ENCODE assay signal across 23 cellular contexts in the genomic region with DNA sequence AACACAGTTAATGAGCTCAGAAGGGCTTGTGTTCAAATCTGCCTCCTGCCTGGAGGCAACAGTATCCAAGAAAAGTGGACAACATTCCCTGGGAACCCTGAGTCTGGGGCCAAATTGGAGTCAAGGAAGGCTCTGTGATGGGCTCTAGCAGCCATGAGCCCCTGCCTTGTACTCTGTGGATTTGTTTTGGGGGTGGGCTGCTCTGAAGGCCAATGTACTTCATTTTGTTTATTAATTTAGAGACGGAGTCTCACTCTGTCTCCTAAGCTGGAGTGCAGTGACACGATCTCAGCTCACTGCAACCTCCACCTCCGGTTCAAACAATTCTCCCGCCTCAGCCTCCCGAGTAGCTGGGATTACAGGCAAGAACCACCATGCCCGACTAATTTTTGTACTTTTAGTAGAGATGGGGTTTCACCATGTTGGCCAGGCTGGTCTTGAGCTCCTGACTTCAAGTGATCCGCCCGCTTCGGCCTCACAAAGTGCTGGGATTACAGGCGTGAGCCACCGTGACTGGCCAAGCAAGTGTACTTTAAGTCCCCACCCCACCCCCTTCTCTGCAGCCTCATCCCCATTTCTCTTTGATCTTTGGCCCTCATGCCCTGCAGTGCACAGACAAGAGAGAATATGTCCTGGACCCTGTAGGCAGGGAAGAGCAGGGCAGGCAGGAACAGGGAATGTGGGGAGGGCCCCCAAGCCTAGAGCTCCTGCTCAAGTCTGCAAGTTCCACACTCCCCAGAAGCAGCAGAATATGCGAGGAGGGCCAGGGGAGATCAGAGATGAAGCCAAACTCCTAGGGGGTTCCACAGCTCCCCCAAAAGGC. TPM values are rescaled to one million over a fixed set of nuclear protein-coding genes. Genes with fewer than 3 reads are reported as not detected.
DNase-seq lines count a peak whose midpoint lies in the region; ATAC-seq, FAIRE-seq and TF ChIP-seq lines count a peak whose summit lies in the region.
"Had no signal": no experiment of that assay in that cellular context is flagged by ENCODE, and none has a peak within 500 bp of the region (broad histone marks: within the 10 kb centered on the region; RNA-seq: fewer than 3 reads in every experiment).

No MANE protein-coding gene starts in this region.

- H3K4ac ChIP-seq in IMR-90 (ENCODE audit: low read depth, low read length): peak overlapping the region; percentile 98

- H3K4me2 ChIP-seq in IMR-90 (ENCODE audit: low read depth, low read length) (no peak overlapping the region), K562 (ENCODE audit: insufficient read depth, low read length) (peak overlapping the region; percentile 40; the same call in 1 of the 2 replicates)

- peak overlapping the region; percentile 25 to 55 (median 28) for H3K27ac Mint-ChIP-seq in nephron
- H3K27ac Mint-ChIP-seq: activated naive CD8-positive, alpha-beta T cell; effector memory CD8-positive, alpha-beta T cell; immature natural killer cell had no signal

- dilution Hi-C loops in IMR-90 (cut with HindIII; ENCODE audit: low sequenced_read_pairs, unreplicated experiment): no loop called here

- no peak for FAIRE-seq in K562 (lab: Jason Lieb, UNC)

- H3K4me1 Mint-ChIP-seq in nephron: peaks cover 21% of the 10 kb centered on the region
- H3K4me1 Mint-ChIP-seq: immature natural killer cell had no signal

- H3K79me1 ChIP-seq in IMR-90 (ENCODE audit: low read depth in 1 of 2, low read length in 2 of 2): peaks cover 3 to 11% of the 10 kb centered on the region in 2 experiments; a peak in 2 of 4 replicates

- H3K27me3 Mint-ChIP-seq in nephron (ENCODE audit: low read depth): peaks cover 19% of the 10 kb centered on the region

- H3K27me3 ChIP-seq in ACC112 (ENCODE audit: insufficient read depth, low read length) (no peaks in the 10 kb centered on the region), IMR-90 (ENCODE audit: control insufficient read depth, insufficient read depth, low read length) (no peaks in the 10 kb centered on the region), K562 (ENCODE audit: control insufficient read depth in 2 of 2, insufficient read depth in 2 of 2, low read length in 2 of 2) (no peaks in the 10 kb centered on the region)

- H3K79me2 ChIP-seq in ACC112 (ENCODE audit: control insufficient read depth, insufficient read depth, low read length, unreplicated experiment) (no peaks in the 10 kb centered on the region), K562 (ENCODE audit: control insufficient read depth, insufficient read depth, low read length) (no peaks in the 10 kb centered on the region)

- H3K36me3 ChIP-seq in ACC112 (ENCODE audit: insufficient read depth, low read length): no peaks in the 10 kb centered on the region
- H3K36me3 ChIP-seq in IMR-90 (ENCODE audit: control insufficient read depth, insufficient read depth, low read length): no peaks in the 10 kb centered on the region
- H3K36me3 ChIP-seq in K562 (ENCODE audit: control insufficient read depth, insufficient read depth, low read length): no peaks in the 10 kb centered on the region
- H3K36me3 ChIP-seq: suprapubic skin had no signal

- peak overlapping the region; percentile 70; the same call in 1 of the 2 replicates for H3K56ac ChIP-seq in IMR-90 (ENCODE audit: extremely low read depth, insufficient read depth, low read length)

- H2BK15ac ChIP-seq in IMR-90 (ENCODE audit: low read depth, low read length): peak overlapping the region; percentile 84; the same call in 2 of the 3 replicates

- H3K9me3 ChIP-seq in IMR-90 (ENCODE audit: control insufficient read depth, insufficient read depth, low read length): no peaks in the 10 kb centered on the region
- no peaks in the 10 kb centered on the region for H3K9me3 ChIP-seq in K562 (replicated peaks; ENCODE audit: control insufficient read depth, insufficient read depth, low read depth, low read length)
- H3K9me3 ChIP-seq: suprapubic skin had no signal

- no peaks in the 10 kb centered on the region for H3K36me3 Mint-ChIP-seq in nephron (ENCODE audit: low read depth)
- H3K36me3 Mint-ChIP-seq: activated naive CD8-positive, alpha-beta T cell; immature natural killer cell had no signal

- H2AK5ac ChIP-seq in IMR-90 (ENCODE audit: low read depth, low read length): peak overlapping the region; percentile 99

- H3K23ac ChIP-seq in IMR-90 (ENCODE audit: low read depth, low read length): peak overlapping the region; percentile 73

- POLR2A ChIA-PET in IMR-90 (lab: Charles Lee; ENCODE audit: unreplicated experiment): no interaction called here
- POLR2A ChIA-PET in K562 (lab: Yijun Ruan, JAX): interaction anchor here (1.3 to 3.7 kb wide), 5 partner anchors 10 to 78 kb away, joined by 5 to 31 read pairs (median 7); a partner anchor contains a TSS

- in situ Hi-C loops in IMR-90 (cut with MboI; ENCODE audit: low sequenced_read_pairs): no loop called here
- in situ Hi-C loops in K562 (cut with MboI): no loop called here

- no peaks in the 10 kb centered on the region for H4K20me1 ChIP-seq in IMR-90 (ENCODE audit: insufficient read depth, low read length)
- no peaks in the 10 kb centered on the region for H4K20me1 ChIP-seq in K562 (replicated peaks; ENCODE audit: control insufficient read depth, insufficient read depth, low read length)

- no peak overlapping the region for H3K9ac ChIP-seq in IMR-90 (ENCODE audit: low read depth, low read length)
- peak overlapping the region; percentile 42 to 43; a peak in 2 of 4 replicates for H3K9ac ChIP-seq in K562 (ENCODE audit: insufficient read depth in 1 of 2, low read depth in 2 of 2, low read length in 2 of 2)

- peak overlapping the region; percentile 97 for H2BK20ac ChIP-seq in IMR-90 (ENCODE audit: low read depth, low read length)

- H3K4me3 ChIP-seq in ACC112 (ENCODE audit: low read depth, low read length) (no peak overlapping the region), IMR-90 (ENCODE audit: insufficient read depth, low read depth, low read length) (no peak overlapping the region), K562 (no peak overlapping the region)
- H3K4me3 ChIP-seq: SK-N-MC, suprapubic skin had no signal

- no peak overlapping the region for H3K4me3 Mint-ChIP-seq in nephron
- H3K4me3 Mint-ChIP-seq: activated naive CD8-positive, alpha-beta T cell; effector memory CD8-positive, alpha-beta T cell; immature natural killer cell had no signal

- H2BK5ac ChIP-seq in IMR-90 (ENCODE audit: low read depth, low read length, poor library complexity, severe bottlenecking): peak overlapping the region; percentile 89

- peak overlapping the region; percentile 99 for H2BK120ac ChIP-seq in IMR-90 (ENCODE audit: low read depth, low read length)

- TF ChIP-seq RAD21 in IMR-90 (IDR thresholded peaks at IDR 0.05; ENCODE audit: low read length) (no peak), K562 (CRISPR knock-in tag; conservative IDR thresholded peaks at IDR 0.05 in 1 of 2, IDR thresholded peaks at IDR 0.05 in 1 of 2) (no peak)

- H3K27ac ChIP-seq in ACC112 (ENCODE audit: low read depth, low read length) (peak overlapping the region; percentile 59; the same call in 1 of the 2 replicates), IMR-90 (ENCODE audit: insufficient read depth, low read length) (peak overlapping the region; percentile 80), K562 (ENCODE audit: extremely low read depth, low read depth, low read length) (peak overlapping the region; percentile 84; the same call in 2 of the 3 replicates)
- H3K27ac ChIP-seq: SK-N-MC, suprapubic skin had no signal

- H2AFZ ChIP-seq in ACC112 (ENCODE audit: low read length, unreplicated experiment) (no peak overlapping the region), IMR-90 (replicated peaks; ENCODE audit: low read length, poor library complexity) (peak overlapping the region; percentile 85), K562 (ENCODE audit: low read depth, low read length) (peak overlapping the region; percentile 94)

- peak overlapping the region; percentile 78 for H2AK9ac ChIP-seq in IMR-90 (replicated peaks; ENCODE audit: low read depth, low read length, poor library complexity)

- TF ChIP-seq POLR2A in IMR-90 (IDR thresholded peaks at IDR 0.05; ENCODE audit: low read depth, low read length): no peak
- TF ChIP-seq POLR2A in K562 (conservative IDR thresholded peaks at IDR 0.05): no peak

- TF ChIP-seq CTCF in IMR-90 (conservative IDR thresholded peaks at IDR 0.05; ENCODE audit: low read depth, low read length) (no peak), K562 (IDR thresholded peaks at IDR 0.05 in 2 of 3, conservative IDR thresholded peaks at IDR 0.05 in 1 of 3; ENCODE audit: insufficient read depth in 2 of 3, low read depth in 1 of 3, low read length in 3 of 3) (no peak), nephron (IDR thresholded peaks at IDR 0.05; ENCODE audit: unreplicated experiment in 3 of 3) (no peak)

- H3K4me1 ChIP-seq in ACC112 (ENCODE audit: control insufficient read depth, insufficient read depth, low read length, unreplicated experiment): peaks cover 25% of the 10 kb centered on the region
- H3K4me1 ChIP-seq in IMR-90 (ENCODE audit: control insufficient read depth, insufficient read depth, low read length): peaks cover 22% of the 10 kb centered on the region
- peaks cover 34 to 37% of the 10 kb centered on the region in 2 experiments for H3K4me1 ChIP-seq in K562 (replicated peaks in 1 of 2; ENCODE audit: control insufficient read depth in 2 of 2, insufficient read depth in 2 of 2, low read length in 2 of 2)
- H3K4me1 ChIP-seq: suprapubic skin had no signal

- peak overlapping the region; percentile 98 for H4K91ac ChIP-seq in IMR-90 (ENCODE audit: insufficient read depth, low read depth, low read length)

- DNase-seq in IMR-90 (no peak), K562 (ENCODE audit: extremely low read depth in 1 of 4, low spot score in 3 of 4) (peak; percentile 19 to 47 (median 38)), DMS79 (lab: John Stamatoyannopoulos, UW) (no peak), hippocampal formation (lab: John Stamatoyannopoulos, UW) (no peak)
- no peak for DNase-seq in stimulated activated CD4-positive, alpha-beta T cell treated with anti-CD3 and anti-CD28 coated beads, Interleukin-1b, Interleukin-23, amount 100 ng/mL, for 48 hours
- DNase-seq in stimulated activated CD8-positive, alpha-beta memory T cell treated with anti-CD3 and anti-CD28 coated beads, Interleukin-4, amount 100 ng/mL, for 48 hours: no peak
- DNase-seq: ACHN; effector memory CD8-positive, alpha-beta T cell; GF-D8; glutamatergic neuron; immature natural killer cell; left ventricle myocardium superior; NCI-H1694 treated with DMSO at 0.1 percent for 48 hours; NCI-H774; occipital lobe; stimulated activated CD4-positive, alpha-beta T cell treated with anti-CD3 and anti-CD28 coated beads, Interleukin-15, amount 100 ng/mL, for 24 hours; T1000 had no signal

- peak overlapping the region; percentile 96 for H3K14ac ChIP-seq in IMR-90 (replicated peaks; ENCODE audit: low read depth, low read length)

- no peaks in the 10 kb centered on the region for H3K9me3 Mint-ChIP-seq in nephron
- H3K9me3 Mint-ChIP-seq: effector memory CD8-positive, alpha-beta T cell; immature natural killer cell had no signal

- peak overlapping the region; percentile 41 for H4K5ac ChIP-seq in IMR-90 (ENCODE audit: low read depth, low read length)

- CTCF ChIA-PET in IMR-90 (lab: Yijun Ruan, JAX): no interaction called here
- CTCF ChIA-PET in K562 (lab: Yijun Ruan, JAX; ENCODE audit: low intra/inter-chr PET ratio): no interaction called here

- BruUV-seq in IMR-90 (replicated peaks; lab: Mats Ljungman, UMichigan) (no TSS peak), K562 (replicated peaks; lab: Mats Ljungman, UMichigan) (no TSS peak)

- ATAC-seq in IMR-90 (ENCODE audit: low read depth): no peak
- ATAC-seq in K562: peak; percentile 5; the same call in 1 of the 3 replicates
- ATAC-seq: activated CD4-positive, CD25-positive, alpha-beta regulatory T cell treated with anti-CD3 and anti-CD28 coated beads, Interleukin-2, amount 50 U/mL, for 24 hours; effector memory CD8-positive, alpha-beta T cell; left ventricle myocardium superior had no signal

- peak overlapping the region; percentile 44 for H3K18ac ChIP-seq in IMR-90 (ENCODE audit: low read depth, low read length)

- no peak for TF ChIP-seq EP300 in K562 (IDR thresholded peaks at IDR 0.05; ENCODE audit: low read length)

- H3K9me1 ChIP-seq in IMR-90 (ENCODE audit: insufficient read depth, low read length) (peaks cover 19% of the 10 kb centered on the region), K562 (ENCODE audit: control insufficient read depth, insufficient read depth, low read length) (no peaks in the 10 kb centered on the region)

- WGBS in IMR-90 (ENCODE audit: extremely low coverage in 2 of 2, insufficient read length in 1 of 2), 2 experiments: 94% methylated on average over 5 of the region's 12 CpGs; no CpG with 5 or more reads in 1 of the 2 experiments
- 59% methylated on average over 12 of the region's 12 CpGs for WGBS in K562 (ENCODE audit: insufficient coverage, low coverage, missing lambda C conversion rate)

- H4K8ac ChIP-seq in IMR-90 (ENCODE audit: low read depth in 2 of 2, low read length in 2 of 2): peak overlapping the region; percentile 65 to 86; a peak in 3 of 4 replicates

- intact Hi-C loops in IMR-90 (cut with micrococcal nuclease) (no loop called here), K562 (cut with micrococcal nuclease) (no loop called here)

RNA-seq across cellular contexts. Expression of a gene that starts 2.7 kb away (rescaled TPM):
- total RNA-seq in IMR-90 (2012; rRNA removed) (not detected in 2 replicates), K562 (2014; rRNA removed) (not detected in 2 replicates), K562 (2014; rRNA removed; fragmentation: Illumina TruSeq; extraction: Trizol) (not detected in 2 replicates), K562 (2015; rRNA removed; fragmentation: Illumina TruSeq; extraction: Trizol) (not detected in 2 replicates), K562 (2021) (not detected in 2 replicates)
- polyA plus RNA-seq in IMR-90 (2012; rRNA removed) (0.44 TPM in 1 of 2 replicates, not detected in the other), K562 (2011; rRNA removed) (0.15 TPM in 1 of 2 replicates, not detected in the other), K562 (2014; fragmentation: Illumina TruSeq; extraction: Trizol) (not detected in 2 replicates), K562 (2014; fragmentation: Nextera tagmentation; extraction: Ambion mirVana) (under 1 TPM in 1 of 2 experiments, not detected in 1; 0.08 TPM), K562 (2014; rRNA removed) (0.12 TPM in 1 of 2 replicates, not detected in the other)
- 0.12 TPM in 1 of 2 replicates, not detected in the other for polyA plus RNA-seq in IMR-90 (2012; cell fraction: cytosol; rRNA removed)
- polyA plus RNA-seq in IMR-90 (2012; cell fraction: nucleus; rRNA removed; ENCODE audit: low replicate concordance): not detected in 2 replicates
- total RNA-seq in K562 (2011; cell fraction: chromatin; rRNA removed; ENCODE audit: low replicate concordance): not detected in 2 replicates
- not detected in 2 replicates for total RNA-seq in K562 (2011; cell fraction: nucleolus; rRNA removed)
- total RNA-seq in K562 (2011; cell fraction: nucleoplasm; rRNA removed): not detected in 2 replicates
- not detected in 2 replicates for polyA plus RNA-seq in K562 (2011; cell fraction: cytosol; rRNA removed)
- polyA plus RNA-seq in K562 (2011; cell fraction: nucleus; rRNA removed): not detected in 2 replicates
- 0.16 TPM in 1 of 2 replicates, not detected in the other for polyA plus RNA-seq in K562 (2012)
- polyA minus RNA-seq in K562 (2011; rRNA and poly(A)+ RNA removed): not detected in 2 replicates
- not detected in 2 replicates for polyA minus RNA-seq in K562 (2011; cell fraction: cytosol; rRNA and poly(A)+ RNA removed)
- not detected in 2 replicates for polyA minus RNA-seq in K562 (2011; cell fraction: nucleus; rRNA and poly(A)+ RNA removed)
- total RNA-seq: left ventricle myocardium superior, occipital lobe, suprapubic skin had no signal
- polyA plus RNA-seq: immature natural killer cell had no signal

RNA-seq across cellular contexts. Expression of a gene that starts 26.1 kb away (rescaled TPM):
- total RNA-seq in IMR-90 (2012; rRNA removed) (10.2 and 11.9 TPM in 2 replicates), K562 (2014; rRNA removed) (53.6 and 61.6 TPM in 2 replicates), K562 (2014; rRNA removed; fragmentation: Illumina TruSeq; extraction: Trizol) (64.8 and 66.8 TPM in 2 replicates), K562 (2015; rRNA removed; fragmentation: Illumina TruSeq; extraction: Trizol) (65.5 and 72.0 TPM in 2 replicates), K562 (2021) (291 and 318 TPM in 2 replicates)
- polyA plus RNA-seq in IMR-90 (2012; rRNA removed) (12.2 and 13.1 TPM in 2 replicates), K562 (2011; rRNA removed) (27.4 and 31.8 TPM in 2 replicates), K562 (2014; fragmentation: Illumina TruSeq; extraction: Trizol) (71.8 and 80.4 TPM in 2 replicates), K562 (2014; fragmentation: Nextera tagmentation; extraction: Ambion mirVana) (10 to 100 TPM; 13.0 to 13.8 TPM), K562 (2014; rRNA removed) (41.5 and 47.2 TPM in 2 replicates)
- 9.1 and 9.2 TPM in 2 replicates for polyA plus RNA-seq in IMR-90 (2012; cell fraction: cytosol; rRNA removed)
- 23.6 and 36.0 TPM in 2 replicates for polyA plus RNA-seq in IMR-90 (2012; cell fraction: nucleus; rRNA removed; ENCODE audit: low replicate concordance)
- 94.9 and 96.9 TPM in 2 replicates for total RNA-seq in K562 (2011; cell fraction: chromatin; rRNA removed; ENCODE audit: low replicate concordance)
- total RNA-seq in K562 (2011; cell fraction: nucleolus; rRNA removed): 61.6 and 67.2 TPM in 2 replicates
- 82.5 and 120 TPM in 2 replicates for total RNA-seq in K562 (2011; cell fraction: nucleoplasm; rRNA removed)
- polyA plus RNA-seq in K562 (2011; cell fraction: cytosol; rRNA removed): 27.0 and 46.4 TPM in 2 replicates
- 52.8 and 86.1 TPM in 2 replicates for polyA plus RNA-seq in K562 (2011; cell fraction: nucleus; rRNA removed)
- polyA plus RNA-seq in K562 (2012): 50.4 and 60.4 TPM in 2 replicates
- polyA minus RNA-seq in K562 (2011; rRNA and poly(A)+ RNA removed): 59.8 and 69.5 TPM in 2 replicates
- 92.6 and 107 TPM in 2 replicates for polyA minus RNA-seq in K562 (2011; cell fraction: cytosol; rRNA and poly(A)+ RNA removed)
- 27.3 and 40.9 TPM in 2 replicates for polyA minus RNA-seq in K562 (2011; cell fraction: nucleus; rRNA and poly(A)+ RNA removed)
- total RNA-seq: left ventricle myocardium superior, suprapubic skin had no signal
- polyA plus RNA-seq: immature natural killer cell had no signal

RNA-seq across cellular contexts. Expression of a gene that starts 26.4 kb away (rescaled TPM):
- total RNA-seq in IMR-90 (2012; rRNA removed): 171 and 191 TPM in 2 replicates
- polyA plus RNA-seq in IMR-90 (2012; rRNA removed): 178 and 181 TPM in 2 replicates
- polyA plus RNA-seq in IMR-90 (2012; cell fraction: cytosol; rRNA removed): 229 and 242 TPM in 2 replicates
- 106 and 120 TPM in 2 replicates for polyA plus RNA-seq in IMR-90 (2012; cell fraction: nucleus; rRNA removed; ENCODE audit: low replicate concordance)
- 90.9 and 129 TPM in 2 replicates for total RNA-seq in K562 (2011; cell fraction: chromatin; rRNA removed; ENCODE audit: low replicate concordance)
- 86.9 and 95.7 TPM in 2 replicates for total RNA-seq in K562 (2011; cell fraction: nucleolus; rRNA removed)
- total RNA-seq in K562 (2011; cell fraction: nucleoplasm; rRNA removed): 108 and 129 TPM in 2 replicates
- total RNA-seq in K562 (2014; rRNA removed): 126 and 127 TPM in 2 replicates
- 92.5 and 96.8 TPM in 2 replicates for total RNA-seq in K562 (2014; rRNA removed; fragmentation: Illumina TruSeq; extraction: Trizol)
- 90.9 and 92.9 TPM in 2 replicates for total RNA-seq in K562 (2015; rRNA removed; fragmentation: Illumina TruSeq; extraction: Trizol)
- total RNA-seq in K562 (2021): 124 and 130 TPM in 2 replicates
- polyA plus RNA-seq in K562 (2011; rRNA removed): 98.7 and 117 TPM in 2 replicates
- polyA plus RNA-seq in K562 (2011; cell fraction: cytosol; rRNA removed): 126 and 130 TPM in 2 replicates
- 54.4 and 56.9 TPM in 2 replicates for polyA plus RNA-seq in K562 (2011; cell fraction: nucleus; rRNA removed)
- 103 and 109 TPM in 2 replicates for polyA plus RNA-seq in K562 (2012)
- polyA plus RNA-seq in K562 (2014; fragmentation: Illumina TruSeq; extraction: Trizol): 128 and 132 TPM in 2 replicates
- 1 to 10 TPM; 6.9 to 9.0 TPM for polyA plus RNA-seq in K562 (2014; fragmentation: Nextera tagmentation; extraction: Ambion mirVana)
- polyA plus RNA-seq in K562 (2014; rRNA removed): 143 and 149 TPM in 2 replicates
- 76.9 and 111 TPM in 2 replicates for polyA minus RNA-seq in K562 (2011; rRNA and poly(A)+ RNA removed)
- polyA minus RNA-seq in K562 (2011; cell fraction: cytosol; rRNA and poly(A)+ RNA removed): 45.1 and 48.6 TPM in 2 replicates
- 17.2 and 22.2 TPM in 2 replicates for polyA minus RNA-seq in K562 (2011; cell fraction: nucleus; rRNA and poly(A)+ RNA removed)

Comparison
In these comparisons a context has a peak if more than half of its experiments do, and no peak if none do; other contexts are left out.
1. DNase-seq: peak in K562 (4 of 4); none in IMR-90 (single experiment), stimulated activated CD4-positive, alpha-beta T cell treated with anti-CD3 and anti-CD28 coated beads, Interleukin-1b, Interleukin-23, amount 100 ng/mL, for 48 hours (single experiment), stimulated activated CD8-positive, alpha-beta memory T cell treated with anti-CD3 and anti-CD28 coated beads, Interleukin-4, amount 100 ng/mL, for 48 hours (single experiment), DMS79 (single experiment) and hippocampal formation (0 of 2).
2. Peak in every context shown above with its lines, with median percentiles within 50 percentile points of each other: H3K27ac ChIP-seq.